In genomic region chr7:136687693-136688322, GRCh38 we compare ENCODE assay signal across 8 cellular contexts.
DNase-seq lines count a peak whose midpoint lies in the region; ATAC-seq and TF ChIP-seq lines count a peak whose summit lies in the region.

No MANE protein-coding gene starts in this region.

- H3K36me3 Mint-ChIP-seq in activated CD8-positive, alpha-beta T cell treated with anti-CD3 and anti-CD28 coated beads for 36 hours (ENCODE audit: low read depth), result no peaks in the 10 kb centered on the region
- H3K36me3 Mint-ChIP-seq in activated CD8-positive, alpha-beta T cell treated with anti-CD3 and anti-CD28 coated beads, Interleukin-2, amount 10 ng/mL, durations not matched to agents 7 days and 5 days (ENCODE audit: low read depth), result no peaks in the 10 kb centered on the region
- no peaks in the 10 kb centered on the region for H3K36me3 Mint-ChIP-seq in WTC11

- no peaks in the 10 kb centered on the region for H3K36me3 ChIP-seq in lower lobe of right lung

- intact Hi-C loops in activated CD8-positive, alpha-beta T cell treated with anti-CD3 and anti-CD28 coated beads for 36 hours (cut with micrococcal nuclease), result no loop called here
- intact Hi-C loops in lower lobe of right lung (cut with DNase I), result no loop called here

- no peak overlapping the region for H3K27ac Mint-ChIP-seq in activated CD8-positive, alpha-beta T cell treated with anti-CD3 and anti-CD28 coated beads for 36 hours
- no peak overlapping the region for H3K27ac Mint-ChIP-seq in activated CD8-positive, alpha-beta T cell treated with anti-CD3 and anti-CD28 coated beads, Interleukin-2, amount 10 ng/mL, durations not matched to agents 7 days and 5 days
- H3K27ac Mint-ChIP-seq in WTC11, result no peak overlapping the region

- no peaks in the 10 kb centered on the region for H3K27me3 Mint-ChIP-seq in activated CD8-positive, alpha-beta T cell treated with anti-CD3 and anti-CD28 coated beads for 36 hours
- no peaks in the 10 kb centered on the region for H3K27me3 Mint-ChIP-seq in activated CD8-positive, alpha-beta T cell treated with anti-CD3 and anti-CD28 coated beads, Interleukin-2, amount 10 ng/mL, durations not matched to agents 7 days and 5 days (ENCODE audit: low read depth)
- no peaks in the 10 kb centered on the region for H3K27me3 Mint-ChIP-seq in WTC11 (ENCODE audit: low read depth)

- no peaks in the 10 kb centered on the region for H3K27me3 ChIP-seq in lower lobe of right lung (ENCODE audit: low read depth)

- no peaks in the 10 kb centered on the region for H3K9me3 ChIP-seq in lower lobe of right lung

- no peak for TF ChIP-seq EP300 in Ishikawa (IDR thresholded peaks at IDR 0.05; ENCODE audit: borderline replicate concordance)

- POLR2A ChIA-PET in activated CD8-positive, alpha-beta T cell treated with anti-CD3 and anti-CD28 coated beads for 36 hours (lab: Charles Lee), result no interaction called here
- POLR2A ChIA-PET in activated CD8-positive, alpha-beta T cell treated with anti-CD3 and anti-CD28 coated beads, Interleukin-2, amount 10 ng/mL, durations not matched to agents 7 days and 5 days (lab: Charles Lee), result no interaction called here
- POLR2A ChIA-PET in WTC11 (lab: Charles Lee), result no interaction called here

- TF ChIP-seq RAD21 in Ishikawa (IDR thresholded peaks at IDR 0.05; ENCODE audit: low read depth), result peak; percentile 34

- H3K4me3 ChIP-seq in lower lobe of right lung, result no peak overlapping the region

- peaks cover 3% of the 10 kb centered on the region for H3K9me3 Mint-ChIP-seq in activated CD8-positive, alpha-beta T cell treated with anti-CD3 and anti-CD28 coated beads for 36 hours
- peaks cover 6% of the 10 kb centered on the region for H3K9me3 Mint-ChIP-seq in activated CD8-positive, alpha-beta T cell treated with anti-CD3 and anti-CD28 coated beads, Interleukin-2, amount 10 ng/mL, durations not matched to agents 7 days and 5 days (ENCODE audit: insufficient read depth)
- H3K9me3 Mint-ChIP-seq in WTC11, result no peaks in the 10 kb centered on the region

- ATAC-seq in activated CD8-positive, alpha-beta T cell treated with anti-CD3 and anti-CD28 coated beads for 36 hours, result no peak
- ATAC-seq in activated CD8-positive, alpha-beta T cell treated with anti-CD3 and anti-CD28 coated beads, Interleukin-2, amount 10 ng/mL, durations not matched to agents 7 days and 5 days, result no peak
- ATAC-seq in WTC11, result peak; percentile 24; the same call in 1 of the 2 replicates
- ATAC-seq in lower lobe of right lung, result no peak
- no peak for ATAC-seq in GM19324 (IDR thresholded peaks at IDR 0.05; ENCODE audit: low FRiP score, unreplicated experiment)
- ATAC-seq in GM21786 (IDR thresholded peaks at IDR 0.05; ENCODE audit: unreplicated experiment), result no peak

- CTCF ChIA-PET in activated CD8-positive, alpha-beta T cell treated with anti-CD3 and anti-CD28 coated beads for 36 hours (lab: Charles Lee), result interaction anchor here (0.8 to 1.0 kb wide), 2 partner anchors 10 to 20 kb away, joined by 3 read pairs; no protein-coding TSS in a partner anchor
- CTCF ChIA-PET in activated CD8-positive, alpha-beta T cell treated with anti-CD3 and anti-CD28 coated beads, Interleukin-2, amount 10 ng/mL, durations not matched to agents 7 days and 5 days (lab: Charles Lee), result no interaction called here
- CTCF ChIA-PET in WTC11 (lab: Charles Lee), result interaction anchor here (0.5 to 0.7 kb wide), 3 partner anchors 25 to 1673 kb away, joined by 3 read pairs; no protein-coding TSS in a partner anchor

- TF ChIP-seq CTCF in activated CD8-positive, alpha-beta T cell treated with anti-CD3 and anti-CD28 coated beads for 36 hours (IDR thresholded peaks at IDR 0.05), result peak; percentile 40
- TF ChIP-seq CTCF in WTC11 (IDR thresholded peaks at IDR 0.05) (peak; percentile 2; the same call in 1 of the 2 replicates), lower lobe of right lung (IDR thresholded peaks at IDR 0.05) (peak; percentile 48)

- peak; percentile 4 for DNase-seq in activated CD8-positive, alpha-beta T cell treated with anti-CD3 and anti-CD28 coated beads for 36 hours
- no peak for DNase-seq in activated CD8-positive, alpha-beta T cell treated with anti-CD3 and anti-CD28 coated beads, Interleukin-2, amount 10 ng/mL, durations not matched to agents 7 days and 5 days
- DNase-seq in WTC11 (ENCODE audit: low spot score) (no peak), lower lobe of right lung (no peak)
- no peak for DNase-seq in effector CD8-positive, alpha-beta T cell (lab: John Stamatoyannopoulos, UW)

- H3K4me1 ChIP-seq in lower lobe of right lung, result no peaks in the 10 kb centered on the region

- no peaks in the 10 kb centered on the region for H3K4me1 Mint-ChIP-seq in activated CD8-positive, alpha-beta T cell treated with anti-CD3 and anti-CD28 coated beads for 36 hours (ENCODE audit: low read depth)
- no peaks in the 10 kb centered on the region for H3K4me1 Mint-ChIP-seq in activated CD8-positive, alpha-beta T cell treated with anti-CD3 and anti-CD28 coated beads, Interleukin-2, amount 10 ng/mL, durations not matched to agents 7 days and 5 days (ENCODE audit: low read depth)
- H3K4me1 Mint-ChIP-seq in WTC11, result no peaks in the 10 kb centered on the region

- no peak overlapping the region for H3K27ac ChIP-seq in lower lobe of right lung

- H3K4me3 Mint-ChIP-seq in activated CD8-positive, alpha-beta T cell treated with anti-CD3 and anti-CD28 coated beads for 36 hours, result no peak overlapping the region
- no peak overlapping the region for H3K4me3 Mint-ChIP-seq in activated CD8-positive, alpha-beta T cell treated with anti-CD3 and anti-CD28 coated beads, Interleukin-2, amount 10 ng/mL, durations not matched to agents 7 days and 5 days
- no peak overlapping the region for H3K4me3 Mint-ChIP-seq in WTC11

TF ChIP-seq in Ishikawa, 13 proteins besides CTCF, POLR2A, EP300 and RAD21 (continues in another document):
- TF ChIP-seq USF1 (IDR thresholded peaks at IDR 0.05), result no peak
- no peak for TF ChIP-seq YY1 (IDR thresholded peaks at IDR 0.05; ENCODE audit: low read depth)
- no peak for TF ChIP-seq FOXM1 (IDR thresholded peaks at IDR 0.05; ENCODE audit: borderline replicate concordance, low read depth)
- TF ChIP-seq NFIC (IDR thresholded peaks at IDR 0.05), result no peak
- TF ChIP-seq EGR1 (IDR thresholded peaks at IDR 0.05), result no peak
- no peak for TF ChIP-seq ZBTB7A (IDR thresholded peaks at IDR 0.05; ENCODE audit: low read depth)
- TF ChIP-seq TAF1 (IDR thresholded peaks at IDR 0.05; ENCODE audit: low read depth), result no peak
- TF ChIP-seq CEBPB (IDR thresholded peaks at IDR 0.05), result no peak
- no peak for TF ChIP-seq MAX (IDR thresholded peaks at IDR 0.05)
- TF ChIP-seq TEAD4 (IDR thresholded peaks at IDR 0.05), result no peak
- TF ChIP-seq CREB1 (IDR thresholded peaks at IDR 0.05; ENCODE audit: low read depth), result no peak

TF ChIP-seq in WTC11, 78 proteins besides CTCF, POLR2A, EP300 and RAD21 (continues in another document):
- TF ChIP-seq ZMAT4 (CRISPR knock-in tag; IDR thresholded peaks at IDR 0.05) (no peak), SMAD3 (CRISPR knock-in tag; IDR thresholded peaks at IDR 0.05; ENCODE audit: borderline replicate concordance) (no peak), NR3C1 (CRISPR knock-in tag; conservative IDR thresholded peaks at IDR 0.05; ENCODE audit: low read depth) (no peak), CDX4 (CRISPR knock-in tag; IDR thresholded peaks at IDR 0.05; ENCODE audit: borderline replicate concordance) (no peak), MYBL2 (CRISPR knock-in tag; IDR thresholded peaks at IDR 0.05) (no peak), RELA (CRISPR knock-in tag; IDR thresholded peaks at IDR 0.05; ENCODE audit: borderline replicate concordance) (no peak), USF1 (CRISPR knock-in tag; IDR thresholded peaks at IDR 0.05) (no peak), SP1 (CRISPR knock-in tag; conservative IDR thresholded peaks at IDR 0.05) (no peak), NFYB (CRISPR knock-in tag; conservative IDR thresholded peaks at IDR 0.05; ENCODE audit: low read depth) (no peak), IRF2 (CRISPR knock-in tag; IDR thresholded peaks at IDR 0.05; ENCODE audit: borderline replicate concordance, low read depth) (no peak), ZNF423 (CRISPR knock-in tag; IDR thresholded peaks at IDR 0.05) (no peak), JAZF1 (CRISPR knock-in tag; IDR thresholded peaks at IDR 0.05) (no peak)
